Comparison of ENCODE assay signal across 14 cellular contexts in genomic region chr12:118312578-118312977, GRCh38.
DNase-seq lines count a peak whose midpoint lies in the region; ATAC-seq and TF ChIP-seq lines count a peak whose summit lies in the region.
"Had no signal": no experiment of that assay in that cellular context is flagged by ENCODE, and none has a peak within 500 bp of the region (broad histone marks: within the 10 kb centered on the region; RNA-seq: fewer than 3 reads in every experiment).

No MANE protein-coding gene starts in this region.

- H3K9me3 ChIP-seq in mammary epithelial cell (replicated peaks; ENCODE audit: insufficient read depth, low read length) = no peaks in the 10 kb centered on the region
- no peaks in the 10 kb centered on the region for H3K9me3 ChIP-seq in breast epithelium
- H3K9me3 ChIP-seq: tibial artery had no signal

- dilution Hi-C loops in mammary epithelial cell (cut with HindIII; ENCODE audit: low sequenced_read_pairs) = loop anchor here (5.0 kb wide), 1 partner anchor 40 kb away; no protein-coding TSS in a partner anchor

- peak; percentile 46 for DNase-seq in mammary epithelial cell
- DNase-seq in breast epithelium (ENCODE audit: low spot score in 2 of 2) = no peak
- DNase-seq in activated CD4-positive, alpha-beta memory T cell treated with anti-CD3 and anti-CD28 coated beads, Interleukin-2, amount 10 ng/mL, durations not matched to agents 7 days and 5 days = no peak
- no peak for DNase-seq in stimulated activated naive CD8-positive, alpha-beta T cell treated with anti-CD3 and anti-CD28 coated beads, Interleukin-15, amount 100 ng/mL, for 72 hours
- no peak for DNase-seq in NCI-H526 (lab: John Stamatoyannopoulos, UW)
- DNase-seq in SIG-M5 treated with dmso at 0.1 percent for 504 hours (lab: John Stamatoyannopoulos, UW; ENCODE audit: unreplicated experiment) = no peak
- no peak for DNase-seq in glutamatergic neuron
- DNase-seq: erythroblast, KBM-7, SHP77 treated with DMSO at 0.1 percent for 48 hours, tibial artery had no signal

- H3K36me3 Mint-ChIP-seq in activated CD4-positive, alpha-beta memory T cell treated with anti-CD3 and anti-CD28 coated beads, Interleukin-2, amount 10 ng/mL, durations not matched to agents 7 days and 5 days (ENCODE audit: low read depth) = peaks cover 12% of the 10 kb centered on the region
- no peaks in the 10 kb centered on the region for H3K36me3 Mint-ChIP-seq in glutamatergic neuron (ENCODE audit: unreplicated experiment)

- no peak overlapping the region for H3K4me3 ChIP-seq in mammary epithelial cell (replicated peaks in 1 of 3; ENCODE audit: insufficient read depth in 1 of 3, low read depth in 2 of 3, low read length in 3 of 3)
- H3K4me3 ChIP-seq in breast epithelium = no peak overlapping the region
- H3K4me3 ChIP-seq: BLaER1, lung, tibial artery had no signal

- peak overlapping the region; percentile 5 for H3K4me3 Mint-ChIP-seq in activated CD4-positive, alpha-beta memory T cell treated with anti-CD3 and anti-CD28 coated beads, Interleukin-2, amount 10 ng/mL, durations not matched to agents 7 days and 5 days
- H3K4me3 Mint-ChIP-seq in stimulated activated naive CD8-positive, alpha-beta T cell treated with anti-CD3 and anti-CD28 coated beads, Interleukin-15, amount 100 ng/mL, for 72 hours = peak overlapping the region; percentile 54 to 59
- H3K4me3 Mint-ChIP-seq in glutamatergic neuron (ENCODE audit: unreplicated experiment) = no peak overlapping the region

- H2AFZ ChIP-seq in mammary epithelial cell (ENCODE audit: low read depth, low read length) = no peak overlapping the region

- 60% methylated on average over 1 of the region's 1 CpG for WGBS in mammary epithelial cell (ENCODE audit: low coverage, missing lambda C conversion rate)

- H3K4me1 ChIP-seq in mammary epithelial cell (ENCODE audit: insufficient read depth, low read length) (peaks cover 12% of the 10 kb centered on the region), breast epithelium (peaks cover 0 to 12% of the 10 kb centered on the region in 2 donors)

- H3K4me2 ChIP-seq in mammary epithelial cell (ENCODE audit: insufficient read depth, low read depth, low read length) = peak overlapping the region; percentile 41
- H3K4me2 ChIP-seq: BLaER1 had no signal

- H3K27ac Mint-ChIP-seq in activated CD4-positive, alpha-beta memory T cell treated with anti-CD3 and anti-CD28 coated beads, Interleukin-2, amount 10 ng/mL, durations not matched to agents 7 days and 5 days = peak overlapping the region; percentile 51
- peak overlapping the region in 1 of 2 donors; percentile 52 for H3K27ac Mint-ChIP-seq in stimulated activated naive CD8-positive, alpha-beta T cell treated with anti-CD3 and anti-CD28 coated beads, Interleukin-15, amount 100 ng/mL, for 72 hours
- no peak overlapping the region for H3K27ac Mint-ChIP-seq in glutamatergic neuron (ENCODE audit: unreplicated experiment)

- no peak overlapping the region for H3K27ac ChIP-seq in mammary epithelial cell (ENCODE audit: insufficient read depth, low read depth, low read length)
- H3K27ac ChIP-seq in breast epithelium = no peak overlapping the region
- H3K27ac ChIP-seq: BLaER1, tibial artery had no signal

- H3K9me3 Mint-ChIP-seq in activated CD4-positive, alpha-beta memory T cell treated with anti-CD3 and anti-CD28 coated beads, Interleukin-2, amount 10 ng/mL, durations not matched to agents 7 days and 5 days = no peaks in the 10 kb centered on the region
- H3K9me3 Mint-ChIP-seq in stimulated activated naive CD8-positive, alpha-beta T cell treated with anti-CD3 and anti-CD28 coated beads, Interleukin-15, amount 100 ng/mL, for 72 hours = no peaks in the 10 kb centered on the region
- no peaks in the 10 kb centered on the region for H3K9me3 Mint-ChIP-seq in glutamatergic neuron (ENCODE audit: unreplicated experiment)

- TF ChIP-seq CTCF in mammary epithelial cell (conservative IDR thresholded peaks at IDR 0.05 in 1 of 2, IDR thresholded peaks at IDR 0.05 in 1 of 2; ENCODE audit: extremely low read depth in 1 of 2, insufficient read depth in 1 of 2, low read depth in 1 of 2, low read length in 2 of 2) = no peak
- no peak for TF ChIP-seq CTCF in breast epithelium (IDR thresholded peaks at IDR 0.05)
- TF ChIP-seq CTCF in glutamatergic neuron (IDR thresholded peaks at IDR 0.05; ENCODE audit: partially characterized antibody, unreplicated experiment) = no peak

- H4K20me1 ChIP-seq in mammary epithelial cell (ENCODE audit: insufficient read depth, low read length) = no peaks in the 10 kb centered on the region
- H4K20me1 ChIP-seq: BLaER1 had no signal

- peak; percentile 58 for ATAC-seq in HG03060 (IDR thresholded peaks at IDR 0.05; ENCODE audit: low read depth, unreplicated experiment)
- peak; percentile 80 for ATAC-seq in stimulated activated naive CD8-positive, alpha-beta T cell treated with anti-CD3 and anti-CD28 coated beads, Interleukin-15, amount 100 ng/mL, for 72 hours

- no TSS peak for BruUV-seq in mammary epithelial cell (replicated peaks; lab: Mats Ljungman, UMichigan)

- H3K27me3 ChIP-seq in mammary epithelial cell (ENCODE audit: insufficient read depth, low read length) (no peaks in the 10 kb centered on the region), breast epithelium (no peaks in the 10 kb centered on the region)
- H3K27me3 ChIP-seq: BLaER1, tibial artery had no signal

- H3K27me3 Mint-ChIP-seq in activated CD4-positive, alpha-beta memory T cell treated with anti-CD3 and anti-CD28 coated beads, Interleukin-2, amount 10 ng/mL, durations not matched to agents 7 days and 5 days = no peaks in the 10 kb centered on the region
- no peaks in the 10 kb centered on the region for H3K27me3 Mint-ChIP-seq in stimulated activated naive CD8-positive, alpha-beta T cell treated with anti-CD3 and anti-CD28 coated beads, Interleukin-15, amount 100 ng/mL, for 72 hours
- H3K27me3 Mint-ChIP-seq in glutamatergic neuron (ENCODE audit: unreplicated experiment) = no peaks in the 10 kb centered on the region

- POLR2A ChIA-PET in activated CD4-positive, alpha-beta memory T cell treated with anti-CD3 and anti-CD28 coated beads, Interleukin-2, amount 10 ng/mL, durations not matched to agents 7 days and 5 days (lab: Charles Lee) = interaction anchor here (1.2 to 1.7 kb wide), 2 partner anchors 44 to 46 kb away, joined by 3 to 7 read pairs; no protein-coding TSS in a partner anchor

- intact Hi-C loops in mammary epithelial cell (cut with micrococcal nuclease) = no loop called here
- intact Hi-C loops in breast epithelium (cut with DNase I; ENCODE audit: low total_unique reads) = no loop called here

- in situ Hi-C loops in mammary epithelial cell (cut with MboI; ENCODE audit: low sequenced_read_pairs in 2 of 2) = no loop called here

- H3K36me3 ChIP-seq in mammary epithelial cell (ENCODE audit: insufficient read depth, low read length) = no peaks in the 10 kb centered on the region
- no peaks in the 10 kb centered on the region for H3K36me3 ChIP-seq in breast epithelium
- H3K36me3 ChIP-seq: BLaER1, tibial artery had no signal

- H3K79me2 ChIP-seq in mammary epithelial cell (ENCODE audit: insufficient read depth, low read length) = peaks cover 31% of the 10 kb centered on the region

- peaks cover 45% of the 10 kb centered on the region for H3K4me1 Mint-ChIP-seq in activated CD4-positive, alpha-beta memory T cell treated with anti-CD3 and anti-CD28 coated beads, Interleukin-2, amount 10 ng/mL, durations not matched to agents 7 days and 5 days
- peaks cover 54% of the 10 kb centered on the region for H3K4me1 Mint-ChIP-seq in stimulated activated naive CD8-positive, alpha-beta T cell treated with anti-CD3 and anti-CD28 coated beads, Interleukin-15, amount 100 ng/mL, for 72 hours
- H3K4me1 Mint-ChIP-seq in glutamatergic neuron (ENCODE audit: low read depth, unreplicated experiment) = peaks cover 4% of the 10 kb centered on the region

- H3K9ac ChIP-seq in mammary epithelial cell (ENCODE audit: insufficient read depth, low read length) = no peak overlapping the region
- H3K9ac ChIP-seq: BLaER1 had no signal

- no peak for TF ChIP-seq POLR2A in breast epithelium (IDR thresholded peaks at IDR 0.05)

- CTCF ChIA-PET in mammary epithelial cell (lab: Charles Lee; ENCODE audit: low non-redundant PET) = no interaction called here
- CTCF ChIA-PET in activated CD4-positive, alpha-beta memory T cell treated with anti-CD3 and anti-CD28 coated beads, Interleukin-2, amount 10 ng/mL, durations not matched to agents 7 days and 5 days (lab: Charles Lee) = interaction anchor here (1.4 to 3.8 kb wide), 3 partner anchors 11 to 191 kb away, joined by 3 to 18 read pairs (median 4); partner anchors contain the start of gene SUDS3
